ENCODE assay signal across 1 cellular context in the genomic region with DNA sequence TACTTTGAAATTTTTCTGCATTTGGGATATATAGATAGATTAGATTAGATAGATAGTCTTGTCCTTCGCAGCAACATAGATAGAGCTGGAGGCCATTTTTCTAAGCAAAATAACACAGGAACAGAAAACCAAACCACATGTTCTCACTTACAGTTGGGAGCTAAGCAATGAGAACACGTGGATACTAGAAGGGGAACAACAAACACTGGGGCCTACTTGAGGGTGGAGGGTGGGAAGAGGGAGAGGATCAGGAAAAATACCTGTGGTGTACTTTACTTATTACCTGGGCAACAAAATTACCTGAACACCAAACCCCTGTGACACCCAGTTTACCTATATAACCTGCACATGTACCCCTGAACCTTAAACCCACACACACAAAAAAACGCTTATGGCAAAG.
TF ChIP-seq lines count a peak whose summit lies in the region.

No MANE protein-coding gene starts in this region.

TF ChIP-seq in GM23338, 12 proteins besides CTCF, POLR2A, EP300 and RAD21:
- TF ChIP-seq, protein P1, sequence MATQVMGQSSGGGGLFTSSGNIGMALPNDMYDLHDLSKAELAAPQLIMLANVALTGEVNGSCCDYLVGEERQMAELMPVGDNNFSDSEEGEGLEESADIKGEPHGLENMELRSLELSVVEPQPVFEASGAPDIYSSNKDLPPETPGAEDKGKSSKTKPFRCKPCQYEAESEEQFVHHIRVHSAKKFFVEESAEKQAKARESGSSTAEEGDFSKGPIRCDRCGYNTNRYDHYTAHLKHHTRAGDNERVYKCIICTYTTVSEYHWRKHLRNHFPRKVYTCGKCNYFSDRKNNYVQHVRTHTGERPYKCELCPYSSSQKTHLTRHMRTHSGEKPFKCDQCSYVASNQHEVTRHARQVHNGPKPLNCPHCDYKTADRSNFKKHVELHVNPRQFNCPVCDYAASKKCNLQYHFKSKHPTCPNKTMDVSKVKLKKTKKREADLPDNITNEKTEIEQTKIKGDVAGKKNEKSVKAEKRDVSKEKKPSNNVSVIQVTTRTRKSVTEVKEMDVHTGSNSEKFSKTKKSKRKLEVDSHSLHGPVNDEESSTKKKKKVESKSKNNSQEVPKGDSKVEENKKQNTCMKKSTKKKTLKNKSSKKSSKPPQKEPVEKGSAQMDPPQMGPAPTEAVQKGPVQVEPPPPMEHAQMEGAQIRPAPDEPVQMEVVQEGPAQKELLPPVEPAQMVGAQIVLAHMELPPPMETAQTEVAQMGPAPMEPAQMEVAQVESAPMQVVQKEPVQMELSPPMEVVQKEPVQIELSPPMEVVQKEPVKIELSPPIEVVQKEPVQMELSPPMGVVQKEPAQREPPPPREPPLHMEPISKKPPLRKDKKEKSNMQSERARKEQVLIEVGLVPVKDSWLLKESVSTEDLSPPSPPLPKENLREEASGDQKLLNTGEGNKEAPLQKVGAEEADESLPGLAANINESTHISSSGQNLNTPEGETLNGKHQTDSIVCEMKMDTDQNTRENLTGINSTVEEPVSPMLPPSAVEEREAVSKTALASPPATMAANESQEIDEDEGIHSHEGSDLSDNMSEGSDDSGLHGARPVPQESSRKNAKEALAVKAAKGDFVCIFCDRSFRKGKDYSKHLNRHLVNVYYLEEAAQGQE (IDR thresholded peaks at IDR 0.05; ENCODE audit: unreplicated experiment), result no peak
- no peak for TF ChIP-seq POLR2AphosphoS5 (IDR thresholded peaks at IDR 0.05; ENCODE audit: low read depth)
- TF ChIP-seq EZH2phosphoT487 (IDR thresholded peaks at IDR 0.05; ENCODE audit: unreplicated experiment), result no peak
- no peak for TF ChIP-seq ETS1 (IDR thresholded peaks at IDR 0.05)
- no peak for TF ChIP-seq ZNF114 (CRISPR knock-in tag; IDR thresholded peaks at IDR 0.05)
- TF ChIP-seq, protein P2, sequence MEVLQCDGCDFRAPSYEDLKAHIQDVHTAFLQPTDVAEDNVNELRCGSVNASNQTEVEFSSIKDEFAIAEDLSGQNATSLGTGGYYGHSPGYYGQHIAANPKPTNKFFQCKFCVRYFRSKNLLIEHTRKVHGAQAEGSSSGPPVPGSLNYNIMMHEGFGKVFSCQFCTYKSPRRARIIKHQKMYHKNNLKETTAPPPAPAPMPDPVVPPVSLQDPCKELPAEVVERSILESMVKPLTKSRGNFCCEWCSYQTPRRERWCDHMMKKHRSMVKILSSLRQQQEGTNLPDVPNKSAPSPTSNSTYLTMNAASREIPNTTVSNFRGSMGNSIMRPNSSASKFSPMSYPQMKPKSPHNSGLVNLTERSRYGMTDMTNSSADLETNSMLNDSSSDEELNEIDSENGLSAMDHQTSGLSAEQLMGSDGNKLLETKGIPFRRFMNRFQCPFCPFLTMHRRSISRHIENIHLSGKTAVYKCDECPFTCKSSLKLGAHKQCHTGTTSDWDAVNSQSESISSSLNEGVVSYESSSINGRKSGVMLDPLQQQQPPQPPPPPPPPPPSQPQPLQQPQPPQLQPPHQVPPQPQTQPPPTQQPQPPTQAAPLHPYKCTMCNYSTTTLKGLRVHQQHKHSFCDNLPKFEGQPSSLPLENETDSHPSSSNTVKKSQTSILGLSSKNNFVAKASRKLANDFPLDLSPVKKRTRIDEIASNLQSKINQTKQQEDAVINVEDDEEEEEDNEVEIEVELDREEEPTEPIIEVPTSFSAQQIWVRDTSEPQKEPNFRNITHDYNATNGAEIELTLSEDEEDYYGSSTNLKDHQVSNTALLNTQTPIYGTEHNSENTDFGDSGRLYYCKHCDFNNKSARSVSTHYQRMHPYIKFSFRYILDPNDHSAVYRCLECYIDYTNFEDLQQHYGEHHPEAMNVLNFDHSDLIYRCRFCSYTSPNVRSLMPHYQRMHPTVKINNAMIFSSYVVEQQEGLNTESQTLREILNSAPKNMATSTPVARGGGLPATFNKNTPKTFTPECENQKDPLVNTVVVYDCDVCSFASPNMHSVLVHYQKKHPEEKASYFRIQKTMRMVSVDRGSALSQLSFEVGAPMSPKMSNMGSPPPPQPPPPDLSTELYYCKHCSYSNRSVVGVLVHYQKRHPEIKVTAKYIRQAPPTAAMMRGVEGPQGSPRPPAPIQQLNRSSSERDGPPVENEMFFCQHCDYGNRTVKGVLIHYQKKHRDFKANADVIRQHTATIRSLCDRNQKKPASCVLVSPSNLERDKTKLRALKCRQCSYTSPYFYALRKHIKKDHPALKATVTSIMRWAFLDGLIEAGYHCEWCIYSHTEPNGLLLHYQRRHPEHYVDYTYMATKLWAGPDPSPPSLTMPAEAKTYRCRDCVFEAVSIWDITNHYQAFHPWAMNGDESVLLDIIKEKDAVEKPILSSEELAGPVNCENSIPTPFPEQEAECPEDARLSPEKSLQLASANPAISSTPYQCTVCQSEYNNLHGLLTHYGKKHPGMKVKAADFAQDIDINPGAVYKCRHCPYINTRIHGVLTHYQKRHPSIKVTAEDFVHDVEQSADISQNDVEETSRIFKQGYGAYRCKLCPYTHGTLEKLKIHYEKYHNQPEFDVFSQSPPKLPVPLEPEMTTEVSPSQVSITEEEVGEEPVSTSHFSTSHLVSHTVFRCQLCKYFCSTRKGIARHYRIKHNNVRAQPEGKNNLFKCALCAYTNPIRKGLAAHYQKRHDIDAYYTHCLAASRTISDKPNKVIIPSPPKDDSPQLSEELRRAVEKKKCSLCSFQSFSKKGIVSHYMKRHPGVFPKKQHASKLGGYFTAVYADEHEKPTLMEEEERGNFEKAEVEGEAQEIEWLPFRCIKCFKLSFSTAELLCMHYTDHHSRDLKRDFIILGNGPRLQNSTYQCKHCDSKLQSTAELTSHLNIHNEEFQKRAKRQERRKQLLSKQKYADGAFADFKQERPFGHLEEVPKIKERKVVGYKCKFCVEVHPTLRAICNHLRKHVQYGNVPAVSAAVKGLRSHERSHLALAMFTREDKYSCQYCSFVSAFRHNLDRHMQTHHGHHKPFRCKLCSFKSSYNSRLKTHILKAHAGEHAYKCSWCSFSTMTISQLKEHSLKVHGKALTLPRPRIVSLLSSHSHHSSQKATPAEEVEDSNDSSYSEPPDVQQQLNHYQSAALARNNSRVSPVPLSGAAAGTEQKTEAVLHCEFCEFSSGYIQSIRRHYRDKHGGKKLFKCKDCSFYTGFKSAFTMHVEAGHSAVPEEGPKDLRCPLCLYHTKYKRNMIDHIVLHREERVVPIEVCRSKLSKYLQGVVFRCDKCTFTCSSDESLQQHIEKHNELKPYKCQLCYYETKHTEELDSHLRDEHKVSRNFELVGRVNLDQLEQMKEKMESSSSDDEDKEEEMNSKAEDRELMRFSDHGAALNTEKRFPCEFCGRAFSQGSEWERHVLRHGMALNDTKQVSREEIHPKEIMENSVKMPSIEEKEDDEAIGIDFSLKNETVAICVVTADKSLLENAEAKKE (CRISPR knock-in tag; IDR thresholded peaks at IDR 0.05), result no peak
- TF ChIP-seq EZH2 (IDR thresholded peaks at IDR 0.05; ENCODE audit: low read depth, unreplicated experiment), result no peak
- no peak for TF ChIP-seq ZNF331 (CRISPR knock-in tag; IDR thresholded peaks at IDR 0.05; ENCODE audit: low read depth)
- no peak for TF ChIP-seq STAT1 (IDR thresholded peaks at IDR 0.05; ENCODE audit: unreplicated experiment)
- TF ChIP-seq JUNB (IDR thresholded peaks at IDR 0.05; ENCODE audit: unreplicated experiment), result no peak
- no peak for TF ChIP-seq CREB1 (CRISPR knock-in tag; IDR thresholded peaks at IDR 0.05; ENCODE audit: low read depth)
- no peak for TF ChIP-seq NANOG (IDR thresholded peaks at IDR 0.05; ENCODE audit: borderline replicate concordance)
